ENCODE assay signal across 1 cellular context in the genomic region with DNA sequence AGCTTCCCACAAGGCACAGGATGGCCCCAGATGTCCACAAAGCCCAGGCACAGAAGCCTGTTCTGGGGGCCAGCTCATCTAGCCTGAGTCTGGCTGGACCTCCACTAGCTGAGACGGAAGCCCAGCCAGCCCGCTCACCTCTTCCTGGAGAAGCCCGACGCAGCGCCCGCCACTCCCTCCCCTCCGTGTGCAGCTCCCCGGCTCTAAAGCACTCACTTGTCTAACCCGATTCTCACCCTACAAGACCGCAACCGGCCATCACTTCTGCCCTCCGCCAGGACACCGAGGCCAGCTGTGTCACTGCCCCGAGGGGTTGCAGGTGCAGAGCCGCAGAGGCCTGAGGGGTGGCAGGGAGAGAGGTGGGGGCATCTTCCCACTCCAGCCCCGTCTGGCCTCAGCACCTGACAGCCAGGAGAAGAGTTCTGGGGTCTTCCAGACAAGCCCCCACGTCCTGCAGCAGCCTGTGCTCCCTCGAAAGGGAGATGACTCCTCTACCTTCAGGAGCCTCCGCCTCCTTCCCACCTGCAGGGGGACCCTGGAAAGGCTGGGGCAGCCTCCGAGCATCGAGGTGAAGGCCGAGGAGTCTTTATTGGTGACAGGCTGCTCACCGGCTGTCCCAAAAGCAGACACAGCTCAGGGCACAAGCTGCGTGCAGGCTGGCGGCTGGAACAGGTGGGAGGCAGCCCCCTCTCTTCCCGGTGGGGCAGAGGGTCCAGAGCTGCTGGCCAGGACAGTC.
TF ChIP-seq lines count a peak whose summit lies in the region.

No MANE protein-coding gene starts in this region.

TF ChIP-seq in GM23338, 12 proteins besides CTCF, POLR2A, EP300 and RAD21:
- TF ChIP-seq JUNB (IDR thresholded peaks at IDR 0.05; ENCODE audit: unreplicated experiment) (no peak), CREB1 (CRISPR knock-in tag; IDR thresholded peaks at IDR 0.05; ENCODE audit: low read depth) (no peak), ZNF114 (CRISPR knock-in tag; IDR thresholded peaks at IDR 0.05) (no peak), ZNF331 (CRISPR knock-in tag; IDR thresholded peaks at IDR 0.05; ENCODE audit: low read depth) (no peak), EZH2 (IDR thresholded peaks at IDR 0.05; ENCODE audit: low read depth, unreplicated experiment) (no peak)
TF ChIP-seq in GM23338: peak in this region for 0.
